In genomic region chr9:103660830-103661229, GRCh38 we compare ENCODE assay signal across 8 cellular contexts.
"Had no signal": no experiment of that assay in that cellular context is flagged by ENCODE, and none has a peak within 500 bp of the region (broad histone marks: within the 10 kb centered on the region; RNA-seq: fewer than 3 reads in every experiment).

No MANE protein-coding gene starts in this region.

- DNase-seq: GM23248, GOT3, H9, HCEC 1CT, KG1 had no signal

- ATAC-seq: HepG2 had no signal

- H3K27me3 Mint-ChIP-seq: IgD-negative memory B cell had no signal

- FAIRE-seq: HepG2 had no signal

- H3K4me3 ChIP-seq: GM23248 had no signal

- H3K9ac ChIP-seq: GM23248 had no signal

- H3K36me3 Mint-ChIP-seq: IgD-negative memory B cell had no signal

- H3K4me1 Mint-ChIP-seq: H9, IgD-negative memory B cell had no signal

- H3K27ac ChIP-seq: GM23248, HL-60 had no signal

- H3K4me3 Mint-ChIP-seq: H9, IgD-negative memory B cell had no signal

- H3K27ac Mint-ChIP-seq: H9, IgD-negative memory B cell had no signal

- H2AFZ ChIP-seq: GM23248 had no signal
